ENCODE assay signal across 24 cellular contexts in genomic region chr4:41857225-41857624, GRCh38.
"Had no signal": no experiment of that assay in that cellular context is flagged by ENCODE, and none has a peak within 500 bp of the region (broad histone marks: within the 10 kb centered on the region; RNA-seq: fewer than 3 reads in every experiment).

No MANE protein-coding gene starts in this region.

- H3K4me2 ChIP-seq: PC-9 had no signal

- DNase-seq: activated B cell treated with CpG ODN at 0.5 μM for 24 hours; activated CD4-positive, alpha-beta T cell treated with anti-CD3 and anti-CD28 coated beads for 1 hour; activated CD4-positive, alpha-beta T cell treated with anti-CD3 and anti-CD28 coated beads, Interleukin-2, amount 10 ng/mL, durations not matched to agents 24 days and 14 days; activated CD4-positive, alpha-beta T cell treated with anti-CD3 and anti-CD28 coated beads, Interleukin-2, amount 50 U/mL, for 48 hours; activated CD8-positive, alpha-beta memory T cell treated with anti-CD3 and anti-CD28 coated beads, Interleukin-2, amount 10 ng/mL, durations not matched to agents 7 days and 5 days; activated effector memory CD4-positive, alpha-beta T cell treated with Interleukin-2 at 50 U/mL for 16 hours; activated naive CD4-positive, alpha-beta T cell; activated T-cell treated with anti-CD3 and anti-CD28 coated beads, Interleukin-2, amount 50 U/mL, for 24 hours; aorta; caudate nucleus; MM.1S; NCI-H1105 treated with DMSO at 0.1 percent for 48 hours; NCI-H1436 treated with DMSO at 0.1 percent for 48 hours; NCI-H187; NCI-H2081 treated with DMSO at 0.1 percent for 48 hours; NCI-H2171 treated with DMSO at 0.1 percent for 48 hours; NCI-H510A treated with DMSO at 0.1 percent for 48 hours; NCI-H69; PC-9; SIG-M5 had no signal

- H3K27me3 ChIP-seq: breast epithelium had no signal

- H3K4me1 ChIP-seq: breast epithelium had no signal

- H3K9me3 Mint-ChIP-seq: activated B cell treated with CpG ODN at 0.5 μM for 24 hours; activated CD4-positive, alpha-beta T cell treated with anti-CD3 and anti-CD28 coated beads, Interleukin-2, amount 10 ng/mL, durations not matched to agents 24 days and 14 days; activated naive CD4-positive, alpha-beta T cell treated with anti-CD3 and anti-CD28 coated beads, Interleukin-2, amount 50 U/mL, for 24 hours; activated T-cell treated with anti-CD3 and anti-CD28 coated beads, Interleukin-2, amount 50 U/mL, for 24 hours; activated T-helper 1 cell treated with anti-CD3 and anti-CD28 coated beads, Interleukin-12 subunit alpha, Interleukin-12 subunit beta, Interleukin-2, Interleukin-4 antibody, amounts not matched to agents 30 ng/mL and 10 ng/mL and 1 ng/mL, durations not matched to agents 14 hours and 24 hours and 36 hours; T-helper 1 cell treated with Interleukin-12 subunit alpha and Interleukin-12 subunit beta and Interleukin-4 antibody, amounts not matched to agents 30 μg/mL and 1 μg/mL, for 36 hours had no signal

- H3K9me3 ChIP-seq: breast epithelium had no signal

- ATAC-seq: activated CD8-positive, alpha-beta memory T cell treated with anti-CD3 and anti-CD28 coated beads, Interleukin-2, amount 10 ng/mL, durations not matched to agents 7 days and 5 days had no signal

- H3K4me1 Mint-ChIP-seq: activated B cell treated with CpG ODN at 0.5 μM for 24 hours; activated CD4-positive, alpha-beta T cell treated with anti-CD3 and anti-CD28 coated beads, Interleukin-2, amount 10 ng/mL, durations not matched to agents 24 days and 14 days; activated CD8-positive, alpha-beta memory T cell treated with anti-CD3 and anti-CD28 coated beads, Interleukin-2, amount 10 ng/mL, durations not matched to agents 7 days and 5 days; activated naive CD4-positive, alpha-beta T cell treated with anti-CD3 and anti-CD28 coated beads, Interleukin-2, amount 50 U/mL, for 24 hours had no signal

- H3K36me3 Mint-ChIP-seq: activated CD8-positive, alpha-beta memory T cell treated with anti-CD3 and anti-CD28 coated beads, Interleukin-2, amount 10 ng/mL, durations not matched to agents 7 days and 5 days; activated naive CD4-positive, alpha-beta T cell treated with anti-CD3 and anti-CD28 coated beads, Interleukin-2, amount 50 U/mL, for 24 hours had no signal

- H2AFZ ChIP-seq: PC-9 had no signal

- H3K27ac ChIP-seq: breast epithelium, PC-9 had no signal

- H3K4me3 Mint-ChIP-seq: activated B cell treated with CpG ODN at 0.5 μM for 24 hours; activated CD4-positive, alpha-beta T cell treated with anti-CD3 and anti-CD28 coated beads, Interleukin-2, amount 10 ng/mL, durations not matched to agents 24 days and 14 days; activated CD8-positive, alpha-beta memory T cell treated with anti-CD3 and anti-CD28 coated beads, Interleukin-2, amount 10 ng/mL, durations not matched to agents 7 days and 5 days; activated naive CD4-positive, alpha-beta T cell treated with anti-CD3 and anti-CD28 coated beads, Interleukin-2, amount 50 U/mL, for 24 hours; activated T-cell treated with anti-CD3 and anti-CD28 coated beads, Interleukin-2, amount 50 U/mL, for 24 hours; activated T-helper 1 cell treated with anti-CD3 and anti-CD28 coated beads, Interleukin-12 subunit alpha, Interleukin-12 subunit beta, Interleukin-2, Interleukin-4 antibody, amounts not matched to agents 30 ng/mL and 10 ng/mL and 1 ng/mL, durations not matched to agents 14 hours and 24 hours and 36 hours; T-helper 1 cell treated with Interleukin-12 subunit alpha and Interleukin-12 subunit beta and Interleukin-4 antibody, amounts not matched to agents 30 μg/mL and 1 μg/mL, for 36 hours had no signal

- H3K4me3 ChIP-seq: breast epithelium, PC-9 had no signal

- H3K27ac Mint-ChIP-seq: activated B cell treated with CpG ODN at 0.5 μM for 24 hours; activated CD4-positive, alpha-beta T cell treated with anti-CD3 and anti-CD28 coated beads, Interleukin-2, amount 10 ng/mL, durations not matched to agents 24 days and 14 days; activated CD8-positive, alpha-beta memory T cell treated with anti-CD3 and anti-CD28 coated beads, Interleukin-2, amount 10 ng/mL, durations not matched to agents 7 days and 5 days; activated naive CD4-positive, alpha-beta T cell treated with anti-CD3 and anti-CD28 coated beads, Interleukin-2, amount 50 U/mL, for 24 hours; activated T-cell treated with anti-CD3 and anti-CD28 coated beads, Interleukin-2, amount 50 U/mL, for 24 hours; activated T-helper 1 cell treated with anti-CD3 and anti-CD28 coated beads, Interleukin-12 subunit alpha, Interleukin-12 subunit beta, Interleukin-2, Interleukin-4 antibody, amounts not matched to agents 30 ng/mL and 10 ng/mL and 1 ng/mL, durations not matched to agents 14 hours and 24 hours and 36 hours; T-helper 1 cell treated with Interleukin-12 subunit alpha and Interleukin-12 subunit beta and Interleukin-4 antibody, amounts not matched to agents 30 μg/mL and 1 μg/mL, for 36 hours had no signal

- H3K36me3 ChIP-seq: breast epithelium had no signal
